Comparison of ENCODE assay signal across 15 cellular contexts in genomic region chr2:207939342-207940108, GRCh38.
DNase-seq lines count a peak whose midpoint lies in the region; ATAC-seq and TF ChIP-seq lines count a peak whose summit lies in the region.
"Had no signal": no experiment of that assay in that cellular context is flagged by ENCODE, and none has a peak within 500 bp of the region (broad histone marks: within the 10 kb centered on the region; RNA-seq: fewer than 3 reads in every experiment).

No MANE protein-coding gene starts in this region.

- no peaks in the 10 kb centered on the region for H3K23me2 ChIP-seq in H9 (ENCODE audit: insufficient read length, low read depth, low read length, poor library complexity, severe bottlenecking)

- H4K91ac ChIP-seq in H9 (ENCODE audit: insufficient read length, low read depth, low read length), result no peak overlapping the region

- H4K5ac ChIP-seq in H9 (ENCODE audit: insufficient read length, low read depth, low read length), result no peak overlapping the region

- ATAC-seq in foreskin keratinocyte (peak; percentile 62), HG02678 (IDR thresholded peaks at IDR 0.05; ENCODE audit: unreplicated experiment) (no peak), HG02981 (IDR thresholded peaks at IDR 0.05; ENCODE audit: unreplicated experiment) (no peak)
- ATAC-seq: activated T-helper 17 cell treated with anti-CD3 and anti-CD28 coated beads, Interleukin-2, amount 50 U/mL, for 72 hours had no signal

- H3K36me3 Mint-ChIP-seq in H9 (ENCODE audit: insufficient read depth in 1 of 3, low read depth in 3 of 3), result 0 out of 7 replicates have a peak, but pooled peaks cover 0 to 5% (median 0%) of the 10 kb centered on the region in 3 experiments
- H3K36me3 Mint-ChIP-seq in neural progenitor cell, result no peaks in the 10 kb centered on the region

- H3K9ac ChIP-seq in H9 (ENCODE audit: extremely low read depth, insufficient read length, low read length) (no peak overlapping the region), neural progenitor cell (no peak overlapping the region)
- H3K9ac ChIP-seq: BLaER1 had no signal

- H3K4me3 ChIP-seq in neural progenitor cell, result no peak overlapping the region
- H3K4me3 ChIP-seq: BLaER1 had no signal

- H3K27ac Mint-ChIP-seq in H9 (peak overlapping the region in 2 of 3 experiments; percentile 2 to 35; a peak in 2 of 7 replicates), neural progenitor cell (no peak overlapping the region)
- H3K27ac Mint-ChIP-seq: activated T-helper 17 cell treated with anti-CD3 and anti-CD28 coated beads, Interleukin-2, amount 50 U/mL, for 72 hours; nephron progenitor cell had no signal

- H3K27ac ChIP-seq in H9 (ENCODE audit: insufficient read length, low read depth, low read length) (no peak overlapping the region), foreskin keratinocyte (no peak overlapping the region), neural progenitor cell (peak overlapping the region; percentile 41)
- H3K27ac ChIP-seq: BLaER1 had no signal

- no peak overlapping the region for H2BK15ac ChIP-seq in H9 (ENCODE audit: low read depth, low read length)

- DNase-seq in H9 (no peak), NCI-H748 (lab: John Stamatoyannopoulos, UW; ENCODE audit: unreplicated experiment) (peak; percentile 81), foreskin keratinocyte (peak; percentile 19 to 34), neural progenitor cell (ENCODE audit: low spot score) (no peak)
- no peak for DNase-seq in effector CD4-positive, alpha-beta T cell
- DNase-seq: activated CD4-positive, CD25-positive, alpha-beta regulatory T cell; caudate nucleus; foreskin fibroblast; NCI-H187 treated with DMSO at 0.1 percent for 48 hours; nephron progenitor cell; SHP77 had no signal

- H4K8ac ChIP-seq in H9 (replicated peaks; ENCODE audit: insufficient read length, low read depth, low read length), result no peak overlapping the region

- no peak overlapping the region for H2BK12ac ChIP-seq in H9 (ENCODE audit: insufficient read length, low read depth, low read length)

- H3K9me3 ChIP-seq in H9 (ENCODE audit: control insufficient read depth, low read depth, low read length), result no peaks in the 10 kb centered on the region
- H3K9me3 ChIP-seq in neural progenitor cell (ENCODE audit: low read depth), result no peaks in the 10 kb centered on the region
- H3K9me3 ChIP-seq: BLaER1 had no signal

- H3K56ac ChIP-seq in H9 (ENCODE audit: insufficient read length, low read depth, low read length), result no peak overlapping the region

- no peak overlapping the region for H3T11ph ChIP-seq in H9 (ENCODE audit: low read length)

- H3K4me3 Mint-ChIP-seq in H9 (no peak overlapping the region), neural progenitor cell (no peak overlapping the region)
- H3K4me3 Mint-ChIP-seq: activated T-helper 17 cell treated with anti-CD3 and anti-CD28 coated beads, Interleukin-2, amount 50 U/mL, for 72 hours; nephron progenitor cell had no signal

- no peak overlapping the region for H3K18ac ChIP-seq in H9 (ENCODE audit: insufficient read length, low read depth, low read length)

- H3K4me2 ChIP-seq in H9 (ENCODE audit: insufficient read depth, insufficient read length, low read length) (no peak overlapping the region), neural progenitor cell (no peak overlapping the region)
- H3K4me2 ChIP-seq: BLaER1 had no signal

- H2BK20ac ChIP-seq in H9 (ENCODE audit: low read depth, low read length, poor library complexity, severe bottlenecking), result no peak overlapping the region

- H3K79me2 ChIP-seq in H9 (ENCODE audit: insufficient read depth, low read length) (no peaks in the 10 kb centered on the region), neural progenitor cell (ENCODE audit: low read depth) (peaks cover 2% of the 10 kb centered on the region)

- H3K36me3 ChIP-seq in neural progenitor cell, result no peaks in the 10 kb centered on the region

- H3K9me3 Mint-ChIP-seq in H9 (no peaks in the 10 kb centered on the region), neural progenitor cell (no peaks in the 10 kb centered on the region)
- H3K9me3 Mint-ChIP-seq: activated T-helper 17 cell treated with anti-CD3 and anti-CD28 coated beads, Interleukin-2, amount 50 U/mL, for 72 hours; nephron progenitor cell had no signal

- no peaks in the 10 kb centered on the region for H3K27me3 ChIP-seq in H9 (ENCODE audit: insufficient read depth, low read length)
- no peaks in the 10 kb centered on the region for H3K27me3 ChIP-seq in foreskin keratinocyte
- H3K27me3 ChIP-seq in neural progenitor cell, result no peaks in the 10 kb centered on the region
- H3K27me3 ChIP-seq: BLaER1 had no signal

- no peak overlapping the region for H2BK5ac ChIP-seq in H9 (ENCODE audit: insufficient read length, low read length)

- H3K4me1 ChIP-seq in H9 (ENCODE audit: insufficient read depth, low read length), result peaks cover 2% of the 10 kb centered on the region; the same call in 1 of the 2 replicates
- no peaks in the 10 kb centered on the region for H3K4me1 ChIP-seq in foreskin keratinocyte
- peaks cover 41% of the 10 kb centered on the region for H3K4me1 ChIP-seq in neural progenitor cell

- H3F3A ChIP-seq in neural progenitor cell (ENCODE audit: low read depth), result peaks cover 15% of the 10 kb centered on the region

- no peak overlapping the region for H3K4ac ChIP-seq in H9 (ENCODE audit: low read depth, low read length)

- no peaks in the 10 kb centered on the region for H4K20me1 ChIP-seq in H9 (ENCODE audit: control insufficient read depth, insufficient read depth, insufficient read length)
- H4K20me1 ChIP-seq in neural progenitor cell (ENCODE audit: low read depth), result no peaks in the 10 kb centered on the region
- H4K20me1 ChIP-seq: BLaER1 had no signal

- H3K27me3 Mint-ChIP-seq in H9 (ENCODE audit: low read depth) (no peaks in the 10 kb centered on the region), neural progenitor cell (ENCODE audit: insufficient read depth, low read depth) (no peaks in the 10 kb centered on the region)
- H3K27me3 Mint-ChIP-seq: activated T-helper 17 cell treated with anti-CD3 and anti-CD28 coated beads, Interleukin-2, amount 50 U/mL, for 72 hours had no signal

- no peak overlapping the region for H2AK5ac ChIP-seq in H9 (ENCODE audit: insufficient read length, low read length)

- H3K79me1 ChIP-seq in H9 (ENCODE audit: insufficient read depth, low read depth, low read length, poor library complexity, severe bottlenecking), result no peaks in the 10 kb centered on the region

- no peak overlapping the region for H3K23ac ChIP-seq in H9 (ENCODE audit: insufficient read length, low read depth, low read length)

- no peak overlapping the region for H2BK120ac ChIP-seq in H9 (ENCODE audit: low read depth, low read length, poor library complexity, severe bottlenecking)

- H2AFZ ChIP-seq in H9 (ENCODE audit: low read length), result no peak overlapping the region
- H2AFZ ChIP-seq in neural progenitor cell (replicated peaks), result no peak overlapping the region

- TF ChIP-seq CTCF in H9 (conservative IDR thresholded peaks at IDR 0.05) (no peak), foreskin keratinocyte (conservative IDR thresholded peaks at IDR 0.05) (no peak), neural progenitor cell (IDR thresholded peaks at IDR 0.05) (no peak)

- WGBS in H9 (ENCODE audit: extremely low coverage, insufficient read length, low lambda C conversion rate), result no CpG with 5 or more reads among the region's 8 CpGs

- peaks cover 25 to 27% of the 10 kb centered on the region in 2 experiments for H3K4me1 Mint-ChIP-seq in H9
- H3K4me1 Mint-ChIP-seq in neural progenitor cell, result no peaks in the 10 kb centered on the region
- H3K4me1 Mint-ChIP-seq: activated T-helper 17 cell treated with anti-CD3 and anti-CD28 coated beads, Interleukin-2, amount 50 U/mL, for 72 hours; nephron progenitor cell had no signal

- no peak overlapping the region for H3K14ac ChIP-seq in H9 (ENCODE audit: insufficient read depth, low read length)

Comparison
In these comparisons a context has a peak if more than half of its experiments do, and no peak if none do; other contexts are left out.
1. DNase-seq: peak in NCI-H748 (single experiment) and foreskin keratinocyte (2 of 2); none in H9 (single experiment), neural progenitor cell (single experiment) and effector CD4-positive, alpha-beta T cell (single experiment).